In genomic region chr11:37449146-37449545, GRCh38 we compare ENCODE assay signal across 8 cellular contexts.
DNase-seq lines count a peak whose midpoint lies in the region; ATAC-seq, FAIRE-seq and TF ChIP-seq lines count a peak whose summit lies in the region.

No MANE protein-coding gene starts in this region.

- ATAC-seq in HG02885 (IDR thresholded peaks at IDR 0.05; ENCODE audit: poor library complexity, unreplicated experiment) (peak; percentile 49), SK-N-SH treated with all-trans-retinoic acid at 6 μM for 48 hours (peak; percentile 66; the same call in 2 of the 3 replicates), HG03571 (IDR thresholded peaks at IDR 0.05; ENCODE audit: unreplicated experiment) (no peak)

- H3K4me3 ChIP-seq in AG09309 (ENCODE audit: control insufficient read depth, low read depth, low read length): no peak overlapping the region

- no peak overlapping the region for H3K27ac Mint-ChIP-seq in activated T-helper 2 cell treated with anti-CD3 and anti-CD28 coated beads, Interferon-gamma antibody, Interleukin-2, Interleukin-4, amounts not matched to agents 10 μg/mL and 5 μg/mL and 100 μg/mL, durations not matched to agents 14 hours and 24 hours and 36 hours

- no peaks in the 10 kb centered on the region for H3K36me3 Mint-ChIP-seq in activated T-helper 2 cell treated with anti-CD3 and anti-CD28 coated beads, Interferon-gamma antibody, Interleukin-2, Interleukin-4, amounts not matched to agents 10 μg/mL and 5 μg/mL and 100 μg/mL, durations not matched to agents 14 hours and 24 hours and 36 hours (ENCODE audit: low read depth)

- H3K4me1 Mint-ChIP-seq in activated T-helper 2 cell treated with anti-CD3 and anti-CD28 coated beads, Interferon-gamma antibody, Interleukin-2, Interleukin-4, amounts not matched to agents 10 μg/mL and 5 μg/mL and 100 μg/mL, durations not matched to agents 14 hours and 24 hours and 36 hours (ENCODE audit: low read depth): no peaks in the 10 kb centered on the region

- no peak for TF ChIP-seq POLR2A in GM12891 (IDR thresholded peaks at IDR 0.05; ENCODE audit: low read depth, low read length)

- TF ChIP-seq CTCF in AG09309 (IDR thresholded peaks at IDR 0.05; ENCODE audit: control insufficient read depth, insufficient read depth, low read depth, low read length, missing control alignments): peak; percentile 26

- FAIRE-seq in GM12891 (lab: Jason Lieb, UNC): no peak

- no peaks in the 10 kb centered on the region for H3K27me3 Mint-ChIP-seq in activated T-helper 2 cell treated with anti-CD3 and anti-CD28 coated beads, Interferon-gamma antibody, Interleukin-2, Interleukin-4, amounts not matched to agents 10 μg/mL and 5 μg/mL and 100 μg/mL, durations not matched to agents 14 hours and 24 hours and 36 hours (ENCODE audit: low read depth)

- no peak overlapping the region for H3K4me3 Mint-ChIP-seq in activated T-helper 2 cell treated with anti-CD3 and anti-CD28 coated beads, Interferon-gamma antibody, Interleukin-2, Interleukin-4, amounts not matched to agents 10 μg/mL and 5 μg/mL and 100 μg/mL, durations not matched to agents 14 hours and 24 hours and 36 hours (ENCODE audit: low read depth)

- H3K9me3 Mint-ChIP-seq in activated T-helper 2 cell treated with anti-CD3 and anti-CD28 coated beads, Interferon-gamma antibody, Interleukin-2, Interleukin-4, amounts not matched to agents 10 μg/mL and 5 μg/mL and 100 μg/mL, durations not matched to agents 14 hours and 24 hours and 36 hours: peaks cover 12% of the 10 kb centered on the region

- intact Hi-C loops in activated T-helper 2 cell treated with anti-CD3 and anti-CD28 coated beads, Interferon-gamma antibody, Interleukin-2, Interleukin-4, amounts not matched to agents 10 μg/mL and 5 μg/mL and 100 μg/mL, durations not matched to agents 14 hours and 24 hours and 36 hours (cut with micrococcal nuclease): no loop called here

- DNase-seq in AG09309 (ENCODE audit: low read depth) (no peak), iPS-NIHi11 (ENCODE audit: low spot score) (peak; percentile 9), GM12891 (ENCODE audit: insufficient read length, low spot score) (no peak), activated T-cell treated with anti-CD3 and anti-CD28 coated beads for 4 hours (no peak)
- no peak for DNase-seq in activated T-helper 2 cell treated with anti-CD3 and anti-CD28 coated beads, Interferon-gamma antibody, Interleukin-2, Interleukin-4, amounts not matched to agents 10 μg/mL and 5 μg/mL and 100 μg/mL, durations not matched to agents 14 hours and 24 hours and 36 hours (ENCODE audit: low spot score)

TF ChIP-seq in SK-N-SH treated with all-trans-retinoic acid at 6 μM for 48 hours, 23 proteins besides CTCF, POLR2A, EP300 and RAD21:
- TF ChIP-seq TOX (CRISPR knock-in tag; IDR thresholded peaks at IDR 0.05; ENCODE audit: borderline replicate concordance) (no peak), CSDC2 (CRISPR knock-in tag; IDR thresholded peaks at IDR 0.05) (no peak), CSRNP3 (CRISPR knock-in tag; IDR thresholded peaks at IDR 0.05) (no peak), ZNF8 (CRISPR knock-in tag; IDR thresholded peaks at IDR 0.05) (no peak), ISL1 (CRISPR knock-in tag; IDR thresholded peaks at IDR 0.05) (no peak)
TF ChIP-seq in SK-N-SH treated with all-trans-retinoic acid at 6 μM for 48 hours: peak in this region for 0.

TF ChIP-seq in GM12891, 5 proteins besides CTCF, POLR2A, EP300 and RAD21:
- TF ChIP-seq POU2F2 (IDR thresholded peaks at IDR 0.05; ENCODE audit: low read depth, low read length) (no peak), POLR2AphosphoS5 (IDR thresholded peaks at IDR 0.05; ENCODE audit: low read depth, low read length) (no peak), TAF1 (IDR thresholded peaks at IDR 0.05; ENCODE audit: low read depth, low read length) (no peak), SPI1 (IDR thresholded peaks at IDR 0.05; ENCODE audit: low read depth, low read length) (no peak), PAX5 (IDR thresholded peaks at IDR 0.05; ENCODE audit: insufficient read depth, low read length, severe bottlenecking) (no peak)
